Comparison of ENCODE assay signal across 1 cellular context in the genomic region with DNA sequence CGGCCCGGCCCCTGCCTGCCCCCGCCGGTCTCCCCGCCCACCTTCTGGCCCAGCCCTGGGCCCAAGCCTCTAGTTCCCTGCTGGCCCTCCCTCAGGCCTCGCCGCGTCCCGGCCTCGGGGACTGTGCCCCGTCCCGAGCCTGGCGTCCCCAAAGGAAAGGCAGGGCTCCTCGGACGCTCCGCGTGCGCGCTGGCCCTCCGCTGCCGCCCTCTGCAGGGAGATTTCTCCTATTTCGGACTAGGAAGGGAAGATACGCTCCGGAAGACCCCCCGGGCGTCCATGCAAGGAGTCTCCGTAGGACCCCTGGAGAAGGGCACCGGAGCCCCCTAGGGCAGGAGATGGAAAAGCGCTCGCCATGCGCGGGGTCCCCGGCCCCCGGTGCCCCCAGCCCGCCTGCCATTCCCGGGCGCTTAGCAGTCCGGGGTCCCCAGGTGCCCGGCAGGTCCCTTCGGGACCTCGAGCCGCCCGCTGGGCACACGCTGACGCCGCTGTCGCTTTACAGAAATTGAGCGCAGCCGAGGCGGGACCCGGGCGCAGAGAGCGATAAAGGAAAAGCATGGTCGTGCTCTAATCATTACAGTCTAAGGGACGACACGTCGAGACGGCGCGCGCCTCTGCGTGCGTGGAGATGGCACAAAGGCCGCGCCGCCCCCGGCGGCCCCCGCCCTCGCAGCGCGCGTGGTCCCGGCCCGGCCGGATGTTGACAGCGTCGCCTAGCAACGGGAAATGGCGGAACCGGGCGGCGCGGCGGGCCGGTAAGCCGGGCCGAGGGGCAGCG.
TF ChIP-seq lines count a peak whose summit lies in the region.

A gene with protein sequence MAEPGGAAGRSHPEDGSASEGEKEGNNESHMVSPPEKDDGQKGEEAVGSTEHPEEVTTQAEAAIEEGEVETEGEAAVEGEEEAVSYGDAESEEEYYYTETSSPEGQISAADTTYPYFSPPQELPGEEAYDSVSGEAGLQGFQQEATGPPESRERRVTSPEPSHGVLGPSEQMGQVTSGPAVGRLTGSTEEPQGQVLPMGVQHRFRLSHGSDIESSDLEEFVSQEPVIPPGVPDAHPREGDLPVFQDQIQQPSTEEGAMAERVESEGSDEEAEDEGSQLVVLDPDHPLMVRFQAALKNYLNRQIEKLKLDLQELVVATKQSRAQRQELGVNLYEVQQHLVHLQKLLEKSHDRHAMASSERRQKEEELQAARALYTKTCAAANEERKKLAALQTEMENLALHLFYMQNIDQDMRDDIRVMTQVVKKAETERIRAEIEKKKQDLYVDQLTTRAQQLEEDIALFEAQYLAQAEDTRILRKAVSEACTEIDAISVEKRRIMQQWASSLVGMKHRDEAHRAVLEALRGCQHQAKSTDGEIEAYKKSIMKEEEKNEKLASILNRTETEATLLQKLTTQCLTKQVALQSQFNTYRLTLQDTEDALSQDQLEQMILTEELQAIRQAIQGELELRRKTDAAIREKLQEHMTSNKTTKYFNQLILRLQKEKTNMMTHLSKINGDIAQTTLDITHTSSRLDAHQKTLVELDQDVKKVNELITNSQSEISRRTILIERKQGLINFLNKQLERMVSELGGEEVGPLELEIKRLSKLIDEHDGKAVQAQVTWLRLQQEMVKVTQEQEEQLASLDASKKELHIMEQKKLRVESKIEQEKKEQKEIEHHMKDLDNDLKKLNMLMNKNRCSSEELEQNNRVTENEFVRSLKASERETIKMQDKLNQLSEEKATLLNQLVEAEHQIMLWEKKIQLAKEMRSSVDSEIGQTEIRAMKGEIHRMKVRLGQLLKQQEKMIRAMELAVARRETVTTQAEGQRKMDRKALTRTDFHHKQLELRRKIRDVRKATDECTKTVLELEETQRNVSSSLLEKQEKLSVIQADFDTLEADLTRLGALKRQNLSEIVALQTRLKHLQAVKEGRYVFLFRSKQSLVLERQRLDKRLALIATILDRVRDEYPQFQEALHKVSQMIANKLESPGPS (plus strand): TSS at position 706 of the 778 bp plus-strand sequence. CDS start 21 bp downstream, at position 727.

TF ChIP-seq in HepG2, 621 proteins besides CTCF, POLR2A, EP300 and RAD21 (continued from another document and continues in another):
- peak; percentile 20; the same call in 1 of the 2 replicates for TF ChIP-seq ZBTB20 (CRISPR knock-in tag; IDR thresholded peaks at IDR 0.05; ENCODE audit: borderline replicate concordance, low read depth)
- peak; percentile 40; the same call in 1 of the 2 replicates for TF ChIP-seq SNAPC2 (CRISPR knock-in tag; IDR thresholded peaks at IDR 0.05)
- peak; percentile 51 for TF ChIP-seq MED1 (CRISPR knock-in tag; IDR thresholded peaks at IDR 0.05)
- 0 out of 2 replicates have a peak, but pooled peaks have one; percentile 42 for TF ChIP-seq ZNF749 (CRISPR knock-in tag; IDR thresholded peaks at IDR 0.05; ENCODE audit: borderline replicate concordance)
- TF ChIP-seq NR1H2 (CRISPR knock-in tag; IDR thresholded peaks at IDR 0.05; ENCODE audit: borderline replicate concordance, low read depth), result 0 out of 2 replicates have a peak, but pooled peaks have one; percentile 23
- TF ChIP-seq, protein P1, sequence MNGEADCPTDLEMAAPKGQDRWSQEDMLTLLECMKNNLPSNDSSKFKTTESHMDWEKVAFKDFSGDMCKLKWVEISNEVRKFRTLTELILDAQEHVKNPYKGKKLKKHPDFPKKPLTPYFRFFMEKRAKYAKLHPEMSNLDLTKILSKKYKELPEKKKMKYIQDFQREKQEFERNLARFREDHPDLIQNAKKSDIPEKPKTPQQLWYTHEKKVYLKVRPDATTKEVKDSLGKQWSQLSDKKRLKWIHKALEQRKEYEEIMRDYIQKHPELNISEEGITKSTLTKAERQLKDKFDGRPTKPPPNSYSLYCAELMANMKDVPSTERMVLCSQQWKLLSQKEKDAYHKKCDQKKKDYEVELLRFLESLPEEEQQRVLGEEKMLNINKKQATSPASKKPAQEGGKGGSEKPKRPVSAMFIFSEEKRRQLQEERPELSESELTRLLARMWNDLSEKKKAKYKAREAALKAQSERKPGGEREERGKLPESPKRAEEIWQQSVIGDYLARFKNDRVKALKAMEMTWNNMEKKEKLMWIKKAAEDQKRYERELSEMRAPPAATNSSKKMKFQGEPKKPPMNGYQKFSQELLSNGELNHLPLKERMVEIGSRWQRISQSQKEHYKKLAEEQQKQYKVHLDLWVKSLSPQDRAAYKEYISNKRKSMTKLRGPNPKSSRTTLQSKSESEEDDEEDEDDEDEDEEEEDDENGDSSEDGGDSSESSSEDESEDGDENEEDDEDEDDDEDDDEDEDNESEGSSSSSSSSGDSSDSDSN (CRISPR knock-in tag; IDR thresholded peaks at IDR 0.05), result peak; percentile 77
- TF ChIP-seq ZNF549 (CRISPR knock-in tag; IDR thresholded peaks at IDR 0.05), result 0 out of 2 replicates have a peak, but pooled peaks have one; percentile 70
- TF ChIP-seq ZNF703 (CRISPR knock-in tag; IDR thresholded peaks at IDR 0.05; ENCODE audit: borderline replicate concordance), result peak; percentile 79; the same call in 1 of the 2 replicates
- peak; percentile 88; the same call in 1 of the 2 replicates for TF ChIP-seq ZBTB42 (CRISPR knock-in tag; IDR thresholded peaks at IDR 0.05)
- TF ChIP-seq AKAP8 (CRISPR knock-in tag; IDR thresholded peaks at IDR 0.05), result peak; percentile 57; the same call in 1 of the 2 replicates
- peak; percentile 39 for TF ChIP-seq ZNF768 (CRISPR knock-in tag; IDR thresholded peaks at IDR 0.05)
- peak; percentile 71; the same call in 1 of the 2 replicates for TF ChIP-seq ZNF674 (CRISPR knock-in tag; IDR thresholded peaks at IDR 0.05; ENCODE audit: low read depth)
- TF ChIP-seq ZNF205 (CRISPR knock-in tag; IDR thresholded peaks at IDR 0.05), result peak; percentile 76; the same call in 1 of the 2 replicates
- peak; percentile 21; the same call in 1 of the 2 replicates for TF ChIP-seq ZNF746 (CRISPR knock-in tag; IDR thresholded peaks at IDR 0.05)
- TF ChIP-seq, protein P2, sequence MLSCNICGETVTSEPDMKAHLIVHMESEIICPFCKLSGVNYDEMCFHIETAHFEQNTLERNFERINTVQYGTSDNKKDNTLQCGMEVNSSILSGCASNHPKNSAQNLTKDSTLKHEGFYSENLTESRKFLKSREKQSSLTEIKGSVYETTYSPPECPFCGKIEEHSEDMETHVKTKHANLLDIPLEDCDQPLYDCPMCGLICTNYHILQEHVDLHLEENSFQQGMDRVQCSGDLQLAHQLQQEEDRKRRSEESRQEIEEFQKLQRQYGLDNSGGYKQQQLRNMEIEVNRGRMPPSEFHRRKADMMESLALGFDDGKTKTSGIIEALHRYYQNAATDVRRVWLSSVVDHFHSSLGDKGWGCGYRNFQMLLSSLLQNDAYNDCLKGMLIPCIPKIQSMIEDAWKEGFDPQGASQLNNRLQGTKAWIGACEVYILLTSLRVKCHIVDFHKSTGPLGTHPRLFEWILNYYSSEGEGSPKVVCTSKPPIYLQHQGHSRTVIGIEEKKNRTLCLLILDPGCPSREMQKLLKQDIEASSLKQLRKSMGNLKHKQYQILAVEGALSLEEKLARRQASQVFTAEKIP (CRISPR knock-in tag; IDR thresholded peaks at IDR 0.05; ENCODE audit: borderline replicate concordance), result no peak
- TF ChIP-seq ZNF441 (CRISPR knock-in tag; IDR thresholded peaks at IDR 0.05; ENCODE audit: borderline replicate concordance), result peak; percentile 62; the same call in 1 of the 2 replicates
- peak; percentile 24 for TF ChIP-seq ZNF747 (CRISPR knock-in tag; IDR thresholded peaks at IDR 0.05; ENCODE audit: borderline replicate concordance)
- peak; percentile 52 for TF ChIP-seq IRF2 (CRISPR knock-in tag; IDR thresholded peaks at IDR 0.05)
- no peak for TF ChIP-seq RARG (CRISPR knock-in tag; IDR thresholded peaks at IDR 0.05; ENCODE audit: low read depth)
- TF ChIP-seq MXD4 (CRISPR knock-in tag; IDR thresholded peaks at IDR 0.05), result peak; percentile 99
- TF ChIP-seq, protein P3, sequence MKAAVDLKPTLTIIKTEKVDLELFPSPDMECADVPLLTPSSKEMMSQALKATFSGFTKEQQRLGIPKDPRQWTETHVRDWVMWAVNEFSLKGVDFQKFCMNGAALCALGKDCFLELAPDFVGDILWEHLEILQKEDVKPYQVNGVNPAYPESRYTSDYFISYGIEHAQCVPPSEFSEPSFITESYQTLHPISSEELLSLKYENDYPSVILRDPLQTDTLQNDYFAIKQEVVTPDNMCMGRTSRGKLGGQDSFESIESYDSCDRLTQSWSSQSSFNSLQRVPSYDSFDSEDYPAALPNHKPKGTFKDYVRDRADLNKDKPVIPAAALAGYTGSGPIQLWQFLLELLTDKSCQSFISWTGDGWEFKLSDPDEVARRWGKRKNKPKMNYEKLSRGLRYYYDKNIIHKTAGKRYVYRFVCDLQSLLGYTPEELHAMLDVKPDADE (CRISPR knock-in tag; IDR thresholded peaks at IDR 0.05), result no peak
- no peak for TF ChIP-seq ZNF775 (CRISPR knock-in tag; IDR thresholded peaks at IDR 0.05; ENCODE audit: borderline replicate concordance)
- peak; percentile 47; the same call in 1 of the 2 replicates for TF ChIP-seq ZIK1 (CRISPR knock-in tag; IDR thresholded peaks at IDR 0.05; ENCODE audit: borderline replicate concordance, low read depth)
- TF ChIP-seq, protein P4, sequence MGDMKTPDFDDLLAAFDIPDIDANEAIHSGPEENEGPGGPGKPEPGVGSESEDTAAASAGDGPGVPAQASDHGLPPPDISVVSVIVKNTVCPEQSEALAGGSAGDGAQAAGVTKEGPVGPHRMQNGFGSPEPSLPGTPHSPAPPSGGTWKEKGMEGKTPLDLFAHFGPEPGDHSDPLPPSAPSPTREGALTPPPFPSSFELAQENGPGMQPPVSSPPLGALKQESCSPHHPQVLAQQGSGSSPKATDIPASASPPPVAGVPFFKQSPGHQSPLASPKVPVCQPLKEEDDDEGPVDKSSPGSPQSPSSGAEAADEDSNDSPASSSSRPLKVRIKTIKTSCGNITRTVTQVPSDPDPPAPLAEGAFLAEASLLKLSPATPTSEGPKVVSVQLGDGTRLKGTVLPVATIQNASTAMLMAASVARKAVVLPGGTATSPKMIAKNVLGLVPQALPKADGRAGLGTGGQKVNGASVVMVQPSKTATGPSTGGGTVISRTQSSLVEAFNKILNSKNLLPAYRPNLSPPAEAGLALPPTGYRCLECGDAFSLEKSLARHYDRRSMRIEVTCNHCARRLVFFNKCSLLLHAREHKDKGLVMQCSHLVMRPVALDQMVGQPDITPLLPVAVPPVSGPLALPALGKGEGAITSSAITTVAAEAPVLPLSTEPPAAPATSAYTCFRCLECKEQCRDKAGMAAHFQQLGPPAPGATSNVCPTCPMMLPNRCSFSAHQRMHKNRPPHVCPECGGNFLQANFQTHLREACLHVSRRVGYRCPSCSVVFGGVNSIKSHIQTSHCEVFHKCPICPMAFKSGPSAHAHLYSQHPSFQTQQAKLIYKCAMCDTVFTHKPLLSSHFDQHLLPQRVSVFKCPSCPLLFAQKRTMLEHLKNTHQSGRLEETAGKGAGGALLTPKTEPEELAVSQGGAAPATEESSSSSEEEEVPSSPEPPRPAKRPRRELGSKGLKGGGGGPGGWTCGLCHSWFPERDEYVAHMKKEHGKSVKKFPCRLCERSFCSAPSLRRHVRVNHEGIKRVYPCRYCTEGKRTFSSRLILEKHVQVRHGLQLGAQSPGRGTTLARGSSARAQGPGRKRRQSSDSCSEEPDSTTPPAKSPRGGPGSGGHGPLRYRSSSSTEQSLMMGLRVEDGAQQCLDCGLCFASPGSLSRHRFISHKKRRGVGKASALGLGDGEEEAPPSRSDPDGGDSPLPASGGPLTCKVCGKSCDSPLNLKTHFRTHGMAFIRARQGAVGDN (CRISPR knock-in tag; IDR thresholded peaks at IDR 0.05), result peak; percentile 89
- no peak for TF ChIP-seq FOXP1 (IDR thresholded peaks at IDR 0.05)
- TF ChIP-seq FOXP1 (CRISPR knock-in tag; IDR thresholded peaks at IDR 0.05), result no peak
- peak; percentile 29 for TF ChIP-seq SRSF1 (optimal IDR thresholded peaks at IDR 0.05; ENCODE audit: low read depth, low read length)
- TF ChIP-seq, protein P5, sequence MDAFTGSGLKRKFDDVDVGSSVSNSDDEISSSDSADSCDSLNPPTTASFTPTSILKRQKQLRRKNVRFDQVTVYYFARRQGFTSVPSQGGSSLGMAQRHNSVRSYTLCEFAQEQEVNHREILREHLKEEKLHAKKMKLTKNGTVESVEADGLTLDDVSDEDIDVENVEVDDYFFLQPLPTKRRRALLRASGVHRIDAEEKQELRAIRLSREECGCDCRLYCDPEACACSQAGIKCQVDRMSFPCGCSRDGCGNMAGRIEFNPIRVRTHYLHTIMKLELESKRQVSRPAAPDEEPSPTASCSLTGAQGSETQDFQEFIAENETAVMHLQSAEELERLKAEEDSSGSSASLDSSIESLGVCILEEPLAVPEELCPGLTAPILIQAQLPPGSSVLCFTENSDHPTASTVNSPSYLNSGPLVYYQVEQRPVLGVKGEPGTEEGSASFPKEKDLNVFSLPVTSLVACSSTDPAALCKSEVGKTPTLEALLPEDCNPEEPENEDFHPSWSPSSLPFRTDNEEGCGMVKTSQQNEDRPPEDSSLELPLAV (CRISPR knock-in tag; conservative IDR thresholded peaks at IDR 0.05; ENCODE audit: low read depth), result no peak
- peak; percentile 76; the same call in 1 of the 2 replicates for TF ChIP-seq TOE1 (CRISPR knock-in tag; IDR thresholded peaks at IDR 0.05)
- TF ChIP-seq FOXK1 (CRISPR knock-in tag; IDR thresholded peaks at IDR 0.05; ENCODE audit: borderline replicate concordance, low read depth), result peak; percentile 79; the same call in 1 of the 2 replicates
- TF ChIP-seq SRSF4 (IDR thresholded peaks at IDR 0.05; ENCODE audit: low read depth, low read length, poor library complexity, severe bottlenecking), result no peak
- peak; percentile 33 for TF ChIP-seq PTBP1 (IDR thresholded peaks at IDR 0.05; ENCODE audit: low read depth, low read length, poor library complexity, severe bottlenecking)
- TF ChIP-seq, protein P6, sequence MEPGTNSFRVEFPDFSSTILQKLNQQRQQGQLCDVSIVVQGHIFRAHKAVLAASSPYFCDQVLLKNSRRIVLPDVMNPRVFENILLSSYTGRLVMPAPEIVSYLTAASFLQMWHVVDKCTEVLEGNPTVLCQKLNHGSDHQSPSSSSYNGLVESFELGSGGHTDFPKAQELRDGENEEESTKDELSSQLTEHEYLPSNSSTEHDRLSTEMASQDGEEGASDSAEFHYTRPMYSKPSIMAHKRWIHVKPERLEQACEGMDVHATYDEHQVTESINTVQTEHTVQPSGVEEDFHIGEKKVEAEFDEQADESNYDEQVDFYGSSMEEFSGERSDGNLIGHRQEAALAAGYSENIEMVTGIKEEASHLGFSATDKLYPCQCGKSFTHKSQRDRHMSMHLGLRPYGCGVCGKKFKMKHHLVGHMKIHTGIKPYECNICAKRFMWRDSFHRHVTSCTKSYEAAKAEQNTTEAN (CRISPR knock-in tag; conservative IDR thresholded peaks at IDR 0.05), result 0 out of 2 replicates have a peak, but pooled peaks have one; percentile 25
- peak; percentile 9 for TF ChIP-seq ZSCAN31 (CRISPR knock-in tag; IDR thresholded peaks at IDR 0.05; ENCODE audit: low read depth)
- TF ChIP-seq, protein P7, sequence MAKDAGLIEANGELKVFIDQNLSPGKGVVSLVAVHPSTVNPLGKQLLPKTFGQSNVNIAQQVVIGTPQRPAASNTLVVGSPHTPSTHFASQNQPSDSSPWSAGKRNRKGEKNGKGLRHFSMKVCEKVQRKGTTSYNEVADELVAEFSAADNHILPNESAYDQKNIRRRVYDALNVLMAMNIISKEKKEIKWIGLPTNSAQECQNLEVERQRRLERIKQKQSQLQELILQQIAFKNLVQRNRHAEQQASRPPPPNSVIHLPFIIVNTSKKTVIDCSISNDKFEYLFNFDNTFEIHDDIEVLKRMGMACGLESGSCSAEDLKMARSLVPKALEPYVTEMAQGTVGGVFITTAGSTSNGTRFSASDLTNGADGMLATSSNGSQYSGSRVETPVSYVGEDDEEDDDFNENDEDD (CRISPR knock-in tag; IDR thresholded peaks at IDR 0.05; ENCODE audit: borderline replicate concordance), result peak; percentile 71; the same call in 1 of the 2 replicates
